1 cellular context compared by ENCODE assay signal in the genomic region with DNA sequence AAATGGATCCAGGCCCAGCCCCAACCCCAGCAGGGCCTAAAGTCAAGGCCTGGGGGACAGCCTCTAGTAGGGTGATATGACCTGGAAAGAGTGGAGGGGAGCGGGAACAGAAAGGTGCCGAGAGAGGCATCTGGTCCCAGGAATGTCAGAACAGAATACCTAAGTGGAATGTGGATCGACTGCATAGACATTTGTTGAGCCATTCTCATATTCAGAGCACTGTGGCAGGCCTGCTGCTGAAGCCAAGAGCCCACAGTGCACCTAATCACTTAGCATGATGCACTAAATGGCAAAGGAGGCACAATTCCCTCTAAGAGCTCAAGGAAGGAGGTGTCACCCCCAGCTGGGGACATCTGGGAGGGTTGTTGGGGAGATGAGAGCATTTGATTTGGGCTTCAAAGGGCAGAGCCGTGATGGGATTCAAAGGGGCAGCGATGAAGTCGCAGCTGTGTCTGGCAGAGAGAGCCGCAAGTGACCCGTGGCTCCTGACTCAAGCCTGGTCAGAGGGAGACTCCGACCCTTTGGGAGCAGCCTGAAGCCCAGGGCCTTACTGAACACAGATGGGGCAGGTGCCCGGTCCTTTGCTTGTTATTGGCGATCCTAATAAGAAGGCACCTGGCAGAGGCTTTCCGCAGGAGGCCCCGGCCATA.
TF ChIP-seq lines count a peak whose summit lies in the region.

No MANE protein-coding gene starts in this region.

TF ChIP-seq in IMR-90, 13 proteins besides CTCF, POLR2A, EP300 and RAD21:
- TF ChIP-seq FOS (IDR thresholded peaks at IDR 0.05; ENCODE audit: low read depth, low read length) (no peak), BHLHE40 (IDR thresholded peaks at IDR 0.05; ENCODE audit: low read depth, low read length) (no peak)
